Comparison of ENCODE assay signal across 9 cellular contexts in the genomic region with DNA sequence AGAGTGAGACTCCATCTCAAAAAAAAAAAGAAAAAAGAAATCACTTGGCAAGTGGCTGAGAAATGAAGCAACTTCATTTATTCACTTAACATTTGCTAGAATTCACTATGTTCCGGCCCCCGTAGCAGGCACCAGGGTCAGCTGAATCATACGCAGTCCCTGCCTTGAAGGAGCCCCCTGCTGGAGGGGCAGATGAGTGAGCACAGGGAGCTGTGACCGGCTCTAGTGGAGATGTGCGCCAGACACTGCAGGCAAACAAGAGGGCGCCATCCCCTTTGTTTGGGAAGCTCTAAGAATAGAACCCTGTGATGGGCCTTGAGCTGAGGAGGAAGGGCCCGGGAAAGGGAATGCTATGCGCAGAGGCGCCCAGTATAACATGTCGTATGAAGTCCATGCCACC. TPM values are rescaled to one million over a fixed set of nuclear protein-coding genes. Genes with fewer than 3 reads are reported as not detected.
DNase-seq lines count a peak whose midpoint lies in the region; ATAC-seq and TF ChIP-seq lines count a peak whose summit lies in the region.
"Had no signal": no experiment of that assay in that cellular context is flagged by ENCODE, and none has a peak within 500 bp of the region (broad histone marks: within the 10 kb centered on the region; RNA-seq: fewer than 3 reads in every experiment).

No MANE protein-coding gene starts in this region.

- 84% methylated on average over 10 of the region's 10 CpGs for WGBS in mesenchymal stem cell

- no peak overlapping the region for H3K4ac ChIP-seq in mesenchymal stem cell (ENCODE audit: low read depth in 1 of 2, low read length in 2 of 2)

- no peak overlapping the region for H3K27ac Mint-ChIP-seq in effector memory CD8-positive, alpha-beta T cell
- H3K27ac Mint-ChIP-seq: activated naive CD8-positive, alpha-beta T cell treated with anti-CD3 and anti-CD28 coated beads, Interleukin-2, amount 10 ng/mL, durations not matched to agents 7 days and 5 days had no signal

- H3K36me3 ChIP-seq in mesenchymal stem cell (ENCODE audit: control insufficient read depth in 1 of 2, insufficient read depth in 2 of 2, low read depth in 1 of 2, low read length in 2 of 2) = peaks cover 56 to 82% of the 10 kb centered on the region in 2 experiments

- DNase-seq in ELR (ENCODE audit: low read depth) = peak; percentile 66
- DNase-seq in LNCaP clone FGC (ENCODE audit: low read depth) = no peak
- DNase-seq in astrocyte of the cerebellum (ENCODE audit: low read depth) = no peak
- peak; percentile 47 for DNase-seq in mesenchymal stem cell
- no peak for DNase-seq in effector memory CD8-positive, alpha-beta T cell
- DNase-seq in NCI-H1436 (lab: John Stamatoyannopoulos, UW) = no peak
- DNase-seq in NCI-H446 treated with DMSO at 0.1 percent for 48 hours (lab: John Stamatoyannopoulos, UW) = no peak
- DNase-seq: activated naive CD8-positive, alpha-beta T cell treated with anti-CD3 and anti-CD28 coated beads, Interleukin-2, amount 10 ng/mL, durations not matched to agents 7 days and 5 days had no signal

- H3K27me3 Mint-ChIP-seq in effector memory CD8-positive, alpha-beta T cell = no peaks in the 10 kb centered on the region
- H3K27me3 Mint-ChIP-seq: activated naive CD8-positive, alpha-beta T cell treated with anti-CD3 and anti-CD28 coated beads, Interleukin-2, amount 10 ng/mL, durations not matched to agents 7 days and 5 days had no signal

- H3K27me3 ChIP-seq in mesenchymal stem cell (ENCODE audit: control insufficient read depth in 1 of 2, insufficient read depth in 1 of 2, low read length in 2 of 2) = no peaks in the 10 kb centered on the region

- no peak overlapping the region for H3K14ac ChIP-seq in mesenchymal stem cell (ENCODE audit: low read length in 2 of 2)

- H4K91ac ChIP-seq in mesenchymal stem cell (ENCODE audit: low read length) = no peak overlapping the region

- H3K18ac ChIP-seq in mesenchymal stem cell (ENCODE audit: low read depth in 1 of 2, low read length in 2 of 2) = no peak overlapping the region

- H2BK5ac ChIP-seq in mesenchymal stem cell (ENCODE audit: low read depth, low read length, poor library complexity, severe bottlenecking) = no peak overlapping the region

- peaks cover 1% of the 10 kb centered on the region for H3K79me1 ChIP-seq in mesenchymal stem cell (replicated peaks; ENCODE audit: low read length, poor library complexity, severe bottlenecking)

- peaks cover 41% of the 10 kb centered on the region for H3K36me3 Mint-ChIP-seq in effector memory CD8-positive, alpha-beta T cell (ENCODE audit: insufficient read depth)

- no peak overlapping the region for H2AFZ ChIP-seq in mesenchymal stem cell (ENCODE audit: low read depth, low read length)

- in situ Hi-C loops in astrocyte of the cerebellum (cut with HindIII; ENCODE audit: low sequenced_read_pairs) = no loop called here

- no peak overlapping the region for H2BK120ac ChIP-seq in mesenchymal stem cell (ENCODE audit: low read depth, low read length)

- H3K4me2 ChIP-seq in mesenchymal stem cell (ENCODE audit: low read length, poor library complexity, severe bottlenecking) = no peak overlapping the region

- no peak overlapping the region for H3K23ac ChIP-seq in mesenchymal stem cell (ENCODE audit: low read length in 2 of 2)

- no peak overlapping the region for H3K27ac ChIP-seq in mesenchymal stem cell (ENCODE audit: low read length, poor library complexity, severe bottlenecking)

- H3K9me3 ChIP-seq in mesenchymal stem cell (ENCODE audit: control insufficient read depth, low read length) = no peaks in the 10 kb centered on the region

- ATAC-seq in effector memory CD8-positive, alpha-beta T cell (replicated peaks) = no peak
- ATAC-seq in HG03521 (IDR thresholded peaks at IDR 0.05; ENCODE audit: unreplicated experiment) = no peak

- H3K4me3 Mint-ChIP-seq in effector memory CD8-positive, alpha-beta T cell = no peak overlapping the region
- H3K4me3 Mint-ChIP-seq: activated naive CD8-positive, alpha-beta T cell treated with anti-CD3 and anti-CD28 coated beads, Interleukin-2, amount 10 ng/mL, durations not matched to agents 7 days and 5 days had no signal

- no peak overlapping the region for H2AK5ac ChIP-seq in mesenchymal stem cell (ENCODE audit: low read length, severe bottlenecking)

- H3K4me3 ChIP-seq in LNCaP clone FGC (ENCODE audit: low read depth, low read length) (no peak overlapping the region), astrocyte of the cerebellum (ENCODE audit: low read depth, low read length) (no peak overlapping the region), mesenchymal stem cell (ENCODE audit: insufficient read depth in 1 of 2, low read depth in 1 of 2, low read length in 2 of 2) (no peak overlapping the region)

- H3K4me1 ChIP-seq in mesenchymal stem cell (ENCODE audit: control insufficient read depth, insufficient read depth, low read depth, low read length) = peaks cover 13% of the 10 kb centered on the region

- H2BK15ac ChIP-seq in mesenchymal stem cell (ENCODE audit: low read depth, poor library complexity, severe bottlenecking) = no peak overlapping the region

- no peak overlapping the region for H3K9ac ChIP-seq in mesenchymal stem cell (ENCODE audit: low read length)

- no peaks in the 10 kb centered on the region for H3K4me1 Mint-ChIP-seq in effector memory CD8-positive, alpha-beta T cell (ENCODE audit: low read depth in 2 of 2)

- H2BK12ac ChIP-seq in mesenchymal stem cell (ENCODE audit: low read length in 2 of 2) = no peak overlapping the region

- H4K8ac ChIP-seq in mesenchymal stem cell (ENCODE audit: low read length) = no peak overlapping the region

- H3K9me3 Mint-ChIP-seq in effector memory CD8-positive, alpha-beta T cell = no peaks in the 10 kb centered on the region
- H3K9me3 Mint-ChIP-seq: activated naive CD8-positive, alpha-beta T cell treated with anti-CD3 and anti-CD28 coated beads, Interleukin-2, amount 10 ng/mL, durations not matched to agents 7 days and 5 days had no signal

- TF ChIP-seq CTCF in LNCaP clone FGC (IDR thresholded peaks at IDR 0.05; ENCODE audit: control insufficient read depth, extremely low read depth, insufficient read depth) = peak; percentile 40; the same call in 1 of the 2 replicates
- TF ChIP-seq CTCF in astrocyte of the cerebellum (IDR thresholded peaks at IDR 0.05; ENCODE audit: low read depth, low read length, missing control alignments) = peak; percentile 49

RNA-seq across cellular contexts. Expression of gene RPL26L1, which starts 20.2 kb away (rescaled TPM):
- 77.2 TPM for polyA plus RNA-seq in mesenchymal stem cell (2013, experiment 1 of 2)
- 75.2 TPM for polyA plus RNA-seq in mesenchymal stem cell (2013, experiment 2 of 2)

RNA-seq across cellular contexts. Expression of gene ATP6V0E1, which starts 44.5 kb away (rescaled TPM):
- 462 TPM for polyA plus RNA-seq in mesenchymal stem cell (2013, experiment 1 of 2)
- polyA plus RNA-seq in mesenchymal stem cell (2013, experiment 2 of 2) = 468 TPM

Comparison
In these comparisons a context has a peak if more than half of its experiments do, and no peak if none do; other contexts are left out.
1. DNase-seq: peak in ELR (single experiment) and mesenchymal stem cell (single experiment); none in LNCaP clone FGC (single experiment), astrocyte of the cerebellum (single experiment), effector memory CD8-positive, alpha-beta T cell (0 of 3), NCI-H1436 (single experiment) and NCI-H446 treated with DMSO at 0.1 percent for 48 hours (single experiment).